30 cellular contexts compared by ENCODE assay signal in the genomic region with DNA sequence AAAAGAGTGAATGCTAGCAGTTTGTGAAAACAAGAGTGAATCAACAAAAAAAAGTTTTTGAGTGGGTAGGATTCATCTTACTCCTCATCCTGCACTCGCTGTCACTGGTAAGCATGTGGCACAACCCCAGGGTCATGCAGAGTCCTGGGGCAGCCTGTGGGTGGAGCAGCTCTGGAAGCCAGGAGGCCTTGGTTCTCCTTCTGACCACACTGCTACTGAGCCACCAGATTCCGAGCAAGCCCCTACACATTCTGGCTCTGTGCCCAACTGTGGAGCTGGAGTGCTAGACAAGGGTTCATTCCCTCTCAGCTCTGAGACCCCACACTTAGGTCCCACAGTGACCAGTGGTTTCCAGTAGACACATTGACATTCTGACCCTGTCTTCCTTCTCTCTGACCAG.
"Had no signal": no experiment of that assay in that cellular context is flagged by ENCODE, and none has a peak within 500 bp of the region (broad histone marks: within the 10 kb centered on the region; RNA-seq: fewer than 3 reads in every experiment).

No MANE protein-coding gene starts in this region.

- H3K4me1 Mint-ChIP-seq: stimulated activated effector memory CD8-positive, alpha-beta T cell treated with anti-CD3 and anti-CD28 coated beads, Interleukin-12 subunit alpha, Interleukin-12 subunit beta, amount 100 ng/mL, for 72 hours had no signal

- DNase-seq: dermis blood vessel endothelial cell; effector memory CD4-positive, alpha-beta T cell; heart left ventricle; kidney; mesendoderm; midbrain; naive thymus-derived CD4-positive, alpha-beta T cell; right lobe of liver; stimulated activated CD4-positive, alpha-beta T cell treated with anti-CD3 and anti-CD28 coated beads, Interleukin-12 subunit alpha, Interleukin-12 subunit beta, amount 100 ng/mL, for 4 hours; stimulated activated CD4-positive, alpha-beta T cell treated with anti-CD3 and anti-CD28 coated beads, Interleukin-2, amount 100 ng/mL, for 24 hours; stimulated activated CD4-positive, alpha-beta T cell treated with anti-CD3 and anti-CD28 coated beads, Interleukin-4, amount 100 ng/mL, for 24 hours; stimulated activated naive CD8-positive, alpha-beta T cell treated with anti-CD3 and anti-CD28 coated beads, Interleukin-15, Interleukin-2, amounts not matched to agents 100 U/mL and 50 U/mL, for 24 hours; substantia nigra; upper lobe of left lung; uterus had no signal

- H3K9me3 Mint-ChIP-seq: nephron; neural progenitor cell; stimulated activated effector memory CD8-positive, alpha-beta T cell treated with anti-CD3 and anti-CD28 coated beads, Interleukin-12 subunit alpha, Interleukin-12 subunit beta, amount 100 ng/mL, for 72 hours had no signal

- ATAC-seq: foreskin keratinocyte; gastroesophageal sphincter; heart left ventricle; left lobe of liver; naive thymus-derived CD4-positive, alpha-beta T cell; right lobe of liver; stimulated activated effector memory CD8-positive, alpha-beta T cell treated with anti-CD3 and anti-CD28 coated beads, Interleukin-12 subunit alpha, Interleukin-12 subunit beta, amount 100 ng/mL, for 72 hours; stimulated activated naive CD8-positive, alpha-beta T cell treated with anti-CD3 and anti-CD28 coated beads, Interleukin-15, Interleukin-2, amounts not matched to agents 100 U/mL and 50 U/mL, for 24 hours had no signal

- H2AFZ ChIP-seq: hepatocyte, neural progenitor cell, parathyroid adenoma had no signal

- H3K9ac ChIP-seq: neural progenitor cell, parathyroid adenoma had no signal

- H3K4me3 ChIP-seq: coronary artery, esophagus muscularis mucosa, gastroesophageal sphincter, heart left ventricle, hepatocyte, neural progenitor cell, right lobe of liver, smooth muscle cell, thoracic aorta, tibial nerve, upper lobe of left lung, uterus had no signal

- H3K4me2 ChIP-seq: hepatocyte, neural progenitor cell, smooth muscle cell had no signal

- H3K9me3 ChIP-seq: esophagus muscularis mucosa, gastroesophageal sphincter, heart left ventricle, right lobe of liver, thoracic aorta, tibial nerve, upper lobe of left lung, uterus had no signal

- H3K27ac ChIP-seq: coronary artery, esophagus muscularis mucosa, foreskin keratinocyte, gastroesophageal sphincter, heart left ventricle, hepatocyte, neural progenitor cell, parathyroid adenoma, right lobe of liver, thoracic aorta, tibial nerve, upper lobe of left lung, uterus had no signal

- H3K79me2 ChIP-seq: hepatocyte, parathyroid adenoma had no signal

- H3K4me1 ChIP-seq: esophagus muscularis mucosa, foreskin keratinocyte, gastroesophageal sphincter, parathyroid adenoma, right lobe of liver, tibial nerve, upper lobe of left lung, uterus had no signal

- H3K27me3 Mint-ChIP-seq: progenitor cell of endocrine pancreas had no signal

- H3K27me3 ChIP-seq: esophagus muscularis mucosa, gastroesophageal sphincter, heart left ventricle, hepatocyte, neural progenitor cell, right lobe of liver, tibial nerve, upper lobe of left lung, uterus had no signal

- H3K36me3 ChIP-seq: esophagus muscularis mucosa, gastroesophageal sphincter, heart left ventricle, neural progenitor cell, right lobe of liver, thoracic aorta, tibial nerve, upper lobe of left lung, uterus had no signal

- H3K27ac Mint-ChIP-seq: nephron; neural progenitor cell; progenitor cell of endocrine pancreas; stimulated activated effector memory CD8-positive, alpha-beta T cell treated with anti-CD3 and anti-CD28 coated beads, Interleukin-12 subunit alpha, Interleukin-12 subunit beta, amount 100 ng/mL, for 72 hours had no signal

- H3K36me3 Mint-ChIP-seq: naive thymus-derived CD4-positive, alpha-beta T cell; neural progenitor cell; stimulated activated effector memory CD8-positive, alpha-beta T cell treated with anti-CD3 and anti-CD28 coated beads, Interleukin-12 subunit alpha, Interleukin-12 subunit beta, amount 100 ng/mL, for 72 hours had no signal

- H3K4me3 Mint-ChIP-seq: naive thymus-derived CD4-positive, alpha-beta T cell; nephron; neural progenitor cell; stimulated activated effector memory CD8-positive, alpha-beta T cell treated with anti-CD3 and anti-CD28 coated beads, Interleukin-12 subunit alpha, Interleukin-12 subunit beta, amount 100 ng/mL, for 72 hours had no signal

- FAIRE-seq: endometrium, kidney had no signal
